Comparison of ENCODE assay signal across 9 cellular contexts in genomic region chr7:141400356-141400755, GRCh38.
"Had no signal": no experiment of that assay in that cellular context is flagged by ENCODE, and none has a peak within 500 bp of the region (broad histone marks: within the 10 kb centered on the region; RNA-seq: fewer than 3 reads in every experiment).

No MANE protein-coding gene starts in this region.

- H3K4me3 Mint-ChIP-seq: GM23338, H9, HFFc6 had no signal

- ATAC-seq: GM23338, HCT116 had no signal

- H3K9me3 Mint-ChIP-seq: GM23338, H9 had no signal

- DNase-seq: GM23248, GOT3, H7, H9, HCEC 1CT, HFFc6 had no signal

- H3K27ac Mint-ChIP-seq: GM23338, HFFc6 had no signal

- H3K36me3 ChIP-seq: HAP-1 had no signal

- H3K9ac ChIP-seq: GM23248 had no signal

- H3K27ac ChIP-seq: GM23248 had no signal

- H3K9me3 ChIP-seq: HAP-1 had no signal

- H3K4me3 ChIP-seq: GM23248, GM23338, HAP-1 had no signal

- H3K4me1 ChIP-seq: HAP-1 had no signal
